In the genomic region with DNA sequence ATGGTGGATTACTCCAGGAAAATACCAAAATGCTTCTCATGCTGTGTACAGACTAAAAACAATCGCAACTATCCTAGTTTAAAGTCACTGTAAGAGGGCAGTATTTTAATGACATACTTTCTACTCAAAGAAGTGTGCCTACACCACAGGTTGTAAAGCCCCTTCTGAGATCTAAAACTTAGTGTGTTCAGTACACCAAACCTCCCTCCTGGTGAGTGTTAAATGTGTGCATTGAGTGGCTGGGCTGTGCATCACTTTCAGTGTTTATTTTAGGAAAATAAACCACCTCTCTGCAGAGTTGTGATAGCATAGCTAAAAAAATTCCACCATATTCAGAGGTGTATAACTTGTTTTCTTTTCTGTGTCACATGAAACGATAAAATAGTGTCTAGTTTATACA, we compare ENCODE assay signal across 21 cellular contexts.
"Had no signal": no experiment of that assay in that cellular context is flagged by ENCODE, and none has a peak within 500 bp of the region (broad histone marks: within the 10 kb centered on the region; RNA-seq: fewer than 3 reads in every experiment).

No MANE protein-coding gene starts in this region.

- H3K9me3 Mint-ChIP-seq: activated CD8-positive, alpha-beta T cell treated with anti-CD3 and anti-CD28 coated beads for 36 hours; activated naive CD4-positive, alpha-beta T cell treated with anti-CD3 and anti-CD28 coated beads, Interleukin-2, amount 10 ng/mL, durations not matched to agents 7 days and 5 days; activated naive CD8-positive, alpha-beta T cell treated with anti-CD3 and anti-CD28 coated beads for 36 hours; activated T-helper 2 cell treated with anti-CD3 and anti-CD28 coated beads, Interferon-gamma antibody, Interleukin-2, Interleukin-4, amounts not matched to agents 10 μg/mL and 5 μg/mL and 100 μg/mL, durations not matched to agents 14 hours and 24 hours and 36 hours; T-helper 1 cell treated with Interleukin-12 subunit alpha and Interleukin-12 subunit beta and Interleukin-4 antibody, amounts not matched to agents 30 μg/mL and 1 μg/mL, for 36 hours had no signal

- H3K27ac Mint-ChIP-seq: activated CD8-positive, alpha-beta T cell treated with anti-CD3 and anti-CD28 coated beads for 36 hours; activated naive CD4-positive, alpha-beta T cell treated with anti-CD3 and anti-CD28 coated beads, Interleukin-2, amount 10 ng/mL, durations not matched to agents 7 days and 5 days; activated naive CD8-positive, alpha-beta T cell treated with anti-CD3 and anti-CD28 coated beads for 36 hours; activated T-cell treated with anti-CD3 and anti-CD28 coated beads, Interleukin-2, amount 50 U/mL, for 72 hours; activated T-helper 2 cell treated with anti-CD3 and anti-CD28 coated beads, Interferon-gamma antibody, Interleukin-2, Interleukin-4, amounts not matched to agents 10 μg/mL and 5 μg/mL and 100 μg/mL, durations not matched to agents 14 hours and 24 hours and 36 hours; T-helper 1 cell treated with Interleukin-12 subunit alpha and Interleukin-12 subunit beta and Interleukin-4 antibody, amounts not matched to agents 30 μg/mL and 1 μg/mL, for 36 hours had no signal

- H3K27me3 Mint-ChIP-seq: activated CD8-positive, alpha-beta T cell treated with anti-CD3 and anti-CD28 coated beads for 36 hours; activated naive CD4-positive, alpha-beta T cell treated with anti-CD3 and anti-CD28 coated beads, Interleukin-2, amount 10 ng/mL, durations not matched to agents 7 days and 5 days; activated naive CD8-positive, alpha-beta T cell treated with anti-CD3 and anti-CD28 coated beads for 36 hours had no signal

- H3K27ac ChIP-seq: brain microvascular endothelial cell, cardiac muscle cell, Peyer's patch, SJSA1 had no signal

- H3K36me3 ChIP-seq: brain microvascular endothelial cell, cardiac muscle cell, Peyer's patch, SJSA1 had no signal

- H3K4me1 ChIP-seq: Peyer's patch, SJSA1 had no signal

- H3K27me3 ChIP-seq: brain microvascular endothelial cell, cardiac muscle cell, Peyer's patch, SJSA1 had no signal

- H3K4me3 ChIP-seq: cardiac muscle cell, Peyer's patch, SJSA1 had no signal

- H3K4me3 Mint-ChIP-seq: activated CD8-positive, alpha-beta T cell treated with anti-CD3 and anti-CD28 coated beads for 36 hours; activated naive CD4-positive, alpha-beta T cell treated with anti-CD3 and anti-CD28 coated beads, Interleukin-2, amount 10 ng/mL, durations not matched to agents 7 days and 5 days; activated naive CD8-positive, alpha-beta T cell treated with anti-CD3 and anti-CD28 coated beads for 36 hours; activated T-cell treated with anti-CD3 and anti-CD28 coated beads, Interleukin-2, amount 50 U/mL, for 72 hours; T-helper 1 cell treated with Interleukin-12 subunit alpha and Interleukin-12 subunit beta and Interleukin-4 antibody, amounts not matched to agents 30 μg/mL and 1 μg/mL, for 36 hours had no signal

- DNase-seq: activated CD4-positive, alpha-beta T cell treated with anti-CD3 and anti-CD28 coated beads for 4 hours; activated CD8-positive, alpha-beta memory T cell treated with anti-CD3 and anti-CD28 coated beads, Interleukin-2, amount 50 U/mL, for 4 hours; activated CD8-positive, alpha-beta T cell treated with anti-CD3 and anti-CD28 coated beads for 36 hours; activated gamma-delta T cell treated with Interleukin-2 at 50 U/mL for 16 hours; activated naive CD4-positive, alpha-beta T cell treated with anti-CD3 and anti-CD28 coated beads, Interleukin-2, amount 10 ng/mL, durations not matched to agents 7 days and 5 days; activated naive CD8-positive, alpha-beta T cell treated with anti-CD3 and anti-CD28 coated beads for 36 hours; activated T-cell treated with anti-CD3 and anti-CD28 coated beads, Interleukin-2, amount 50 U/mL, for 72 hours; brain microvascular endothelial cell; MM.1S; NCI-H1105; NCI-H1694 treated with DMSO at 0.1 percent for 48 hours; NCI-H2029 treated with DMSO at 0.1 percent for 48 hours; NCI-H345; NCI-H510A; NCI-H526 treated with DMSO at 0.1 percent for 48 hours; Peyer's patch; SHP77 had no signal

- H3K36me3 Mint-ChIP-seq: activated naive CD4-positive, alpha-beta T cell treated with anti-CD3 and anti-CD28 coated beads, Interleukin-2, amount 10 ng/mL, durations not matched to agents 7 days and 5 days; activated naive CD8-positive, alpha-beta T cell treated with anti-CD3 and anti-CD28 coated beads for 36 hours had no signal

- H3K9me3 ChIP-seq: Peyer's patch, SJSA1 had no signal

- H3K4me1 Mint-ChIP-seq: activated naive CD4-positive, alpha-beta T cell treated with anti-CD3 and anti-CD28 coated beads, Interleukin-2, amount 10 ng/mL, durations not matched to agents 7 days and 5 days; activated naive CD8-positive, alpha-beta T cell treated with anti-CD3 and anti-CD28 coated beads for 36 hours had no signal
